15 cellular contexts compared by ENCODE assay signal in genomic region chr12:88390811-88391210, GRCh38.
A peak's percentile ranks its signal among the peaks of the same experiment; 100 is the strongest.
DNase-seq lines count a peak whose midpoint lies in the region; ATAC-seq and TF ChIP-seq lines count a peak whose summit lies in the region.
"Had no signal": no experiment of that assay in that cellular context is flagged by ENCODE, and none has a peak within 500 bp of the region (broad histone marks: within the 10 kb centered on the region; RNA-seq: fewer than 3 reads in every experiment).

No MANE protein-coding gene starts in this region.

- POLR2A ChIA-PET in MCF 10A (lab: Yijun Ruan, JAX) = interaction anchor here (0.9 to 1.3 kb wide), 2 partner anchors 9 to 85 kb away, joined by 3 read pairs; no protein-coding TSS in a partner anchor

- H3K4me1 Mint-ChIP-seq in MCF 10A (ENCODE audit: insufficient read depth, unreplicated experiment) = peaks cover 17% of the 10 kb centered on the region
- H3K4me1 Mint-ChIP-seq: CD4-positive, CD25-positive, alpha-beta regulatory T cell had no signal

- H4K20me1 ChIP-seq in osteoblast (ENCODE audit: insufficient read depth, low read length) = no peaks in the 10 kb centered on the region
- H4K20me1 ChIP-seq: BLaER1 treated with 17β-estradiol and CSF1 and Interleukin-3, amounts not matched to agents 10 nM and 100 nM had no signal

- H3K27me3 ChIP-seq in breast epithelium = no peaks in the 10 kb centered on the region
- H3K27me3 ChIP-seq in foreskin keratinocyte = no peaks in the 10 kb centered on the region
- H3K27me3 ChIP-seq in osteoblast (ENCODE audit: insufficient read depth, low read length) = no peaks in the 10 kb centered on the region
- H3K27me3 ChIP-seq: BLaER1 treated with 17β-estradiol and CSF1 and Interleukin-3, amounts not matched to agents 10 nM and 100 nM had no signal

- DNase-seq in MCF 10A (ENCODE audit: unreplicated experiment) = no peak
- no peak for DNase-seq in breast epithelium (ENCODE audit: low spot score in 2 of 2)
- peak; percentile 74 for DNase-seq in amniotic epithelial cell (ENCODE audit: low read depth)
- no peak for DNase-seq in foreskin keratinocyte
- DNase-seq in osteoblast (ENCODE audit: insufficient read length, low spot score, missing footprints) = no peak
- no peak for DNase-seq in T-helper 1 cell
- DNase-seq in DMS153 (lab: John Stamatoyannopoulos, UW) = no peak
- no peak for DNase-seq in substantia nigra (lab: John Stamatoyannopoulos, UW)
- DNase-seq: 8988T, ACHN, GOT3 had no signal

- intact Hi-C loops in MCF 10A (cut with micrococcal nuclease) (no loop called here), breast epithelium (cut with DNase I; ENCODE audit: low total_unique reads) (no loop called here)

- H3K27ac ChIP-seq in breast epithelium (no peak overlapping the region), foreskin keratinocyte (peak overlapping the region; percentile 28), osteoblast (ENCODE audit: low read depth, low read length) (peak overlapping the region; percentile 53), substantia nigra (ENCODE audit: low read depth, low read length, poor library complexity, severe bottlenecking) (no peak overlapping the region)
- H3K27ac ChIP-seq: BLaER1 treated with 17β-estradiol and CSF1 and Interleukin-3, amounts not matched to agents 10 nM and 100 nM; HL-60 had no signal

- H3K4me1 ChIP-seq in breast epithelium = no peaks in the 10 kb centered on the region
- H3K4me1 ChIP-seq in foreskin keratinocyte = peaks cover 9% of the 10 kb centered on the region
- peaks cover 33% of the 10 kb centered on the region for H3K4me1 ChIP-seq in osteoblast (ENCODE audit: insufficient read depth, low read length)

- no peak for ATAC-seq in foreskin keratinocyte

- no peak overlapping the region for H3K4me3 Mint-ChIP-seq in MCF 10A (ENCODE audit: unreplicated experiment)
- H3K4me3 Mint-ChIP-seq: CD4-positive, CD25-positive, alpha-beta regulatory T cell had no signal

- no peaks in the 10 kb centered on the region for H3K9me3 ChIP-seq in breast epithelium
- H3K9me3 ChIP-seq in osteoblast (ENCODE audit: low read depth, low read length) = no peaks in the 10 kb centered on the region
- H3K9me3 ChIP-seq: BLaER1 treated with 17β-estradiol and CSF1 and Interleukin-3, amounts not matched to agents 10 nM and 100 nM; HAP-1 had no signal

- TF ChIP-seq POLR2A in breast epithelium (IDR thresholded peaks at IDR 0.05) = no peak

- H3K9me3 Mint-ChIP-seq in MCF 10A (ENCODE audit: unreplicated experiment) = no peaks in the 10 kb centered on the region

- H3K36me3 ChIP-seq in breast epithelium (no peaks in the 10 kb centered on the region), osteoblast (ENCODE audit: insufficient read depth, low read length) (no peaks in the 10 kb centered on the region)
- H3K36me3 ChIP-seq: BLaER1 treated with 17β-estradiol and CSF1 and Interleukin-3, amounts not matched to agents 10 nM and 100 nM; HAP-1 had no signal

- peak overlapping the region; percentile 8 for H3K4me2 ChIP-seq in osteoblast (ENCODE audit: insufficient read depth, low read length)
- H3K4me2 ChIP-seq: BLaER1 treated with 17β-estradiol and CSF1 and Interleukin-3, amounts not matched to agents 10 nM and 100 nM had no signal

- TF ChIP-seq CTCF in MCF 10A (IDR thresholded peaks at IDR 0.05; ENCODE audit: unreplicated experiment) (no peak), breast epithelium (IDR thresholded peaks at IDR 0.05) (no peak), foreskin keratinocyte (conservative IDR thresholded peaks at IDR 0.05) (no peak), osteoblast (IDR thresholded peaks at IDR 0.05; ENCODE audit: extremely low read depth, low read depth, low read length) (no peak)

- BruUV-seq in MCF 10A (replicated peaks; lab: Mats Ljungman, UMichigan) = no TSS peak

- no peaks in the 10 kb centered on the region for H3K36me3 Mint-ChIP-seq in MCF 10A (ENCODE audit: insufficient read depth, unreplicated experiment)
- H3K36me3 Mint-ChIP-seq: CD4-positive, CD25-positive, alpha-beta regulatory T cell had no signal

- peaks cover 41% of the 10 kb centered on the region for H3K79me2 ChIP-seq in osteoblast (ENCODE audit: insufficient read depth, low read length)

- H2AFZ ChIP-seq in osteoblast (ENCODE audit: low read length) = no peak overlapping the region

- no peaks in the 10 kb centered on the region for H3K27me3 Mint-ChIP-seq in MCF 10A (ENCODE audit: insufficient read depth, unreplicated experiment)
- H3K27me3 Mint-ChIP-seq: CD4-positive, CD25-positive, alpha-beta regulatory T cell had no signal

- peak overlapping the region; percentile 59 for H3K27ac Mint-ChIP-seq in MCF 10A (ENCODE audit: low read depth, unreplicated experiment)
- H3K27ac Mint-ChIP-seq: CD4-positive, CD25-positive, alpha-beta regulatory T cell had no signal

- H3K4me3 ChIP-seq in breast epithelium (no peak overlapping the region), osteoblast (ENCODE audit: insufficient read depth, low read length) (no peak overlapping the region)
- H3K4me3 ChIP-seq: BLaER1 treated with 17β-estradiol and CSF1 and Interleukin-3, amounts not matched to agents 10 nM and 100 nM; HAP-1 had no signal

- CTCF ChIA-PET in MCF 10A (lab: Yijun Ruan, JAX) = no interaction called here

Comparison
In these comparisons a context has a peak if more than half of its experiments do, and no peak if none do; other contexts are left out.
1. H3K27ac ChIP-seq: peak in foreskin keratinocyte (single experiment) and osteoblast (single experiment); none in breast epithelium (0 of 2) and substantia nigra (single experiment).